In genomic region chr15:63089260-63090043, GRCh38 we compare ENCODE assay signal across 1 cellular context.
TF ChIP-seq lines count a peak whose summit lies in the region.

No MANE protein-coding gene starts in this region.

TF ChIP-seq in SK-N-SH treated with all-trans-retinoic acid at 6 μM for 48 hours, 23 proteins besides CTCF, POLR2A, EP300 and RAD21 (continued from another document):
- TF ChIP-seq, protein P1, sequence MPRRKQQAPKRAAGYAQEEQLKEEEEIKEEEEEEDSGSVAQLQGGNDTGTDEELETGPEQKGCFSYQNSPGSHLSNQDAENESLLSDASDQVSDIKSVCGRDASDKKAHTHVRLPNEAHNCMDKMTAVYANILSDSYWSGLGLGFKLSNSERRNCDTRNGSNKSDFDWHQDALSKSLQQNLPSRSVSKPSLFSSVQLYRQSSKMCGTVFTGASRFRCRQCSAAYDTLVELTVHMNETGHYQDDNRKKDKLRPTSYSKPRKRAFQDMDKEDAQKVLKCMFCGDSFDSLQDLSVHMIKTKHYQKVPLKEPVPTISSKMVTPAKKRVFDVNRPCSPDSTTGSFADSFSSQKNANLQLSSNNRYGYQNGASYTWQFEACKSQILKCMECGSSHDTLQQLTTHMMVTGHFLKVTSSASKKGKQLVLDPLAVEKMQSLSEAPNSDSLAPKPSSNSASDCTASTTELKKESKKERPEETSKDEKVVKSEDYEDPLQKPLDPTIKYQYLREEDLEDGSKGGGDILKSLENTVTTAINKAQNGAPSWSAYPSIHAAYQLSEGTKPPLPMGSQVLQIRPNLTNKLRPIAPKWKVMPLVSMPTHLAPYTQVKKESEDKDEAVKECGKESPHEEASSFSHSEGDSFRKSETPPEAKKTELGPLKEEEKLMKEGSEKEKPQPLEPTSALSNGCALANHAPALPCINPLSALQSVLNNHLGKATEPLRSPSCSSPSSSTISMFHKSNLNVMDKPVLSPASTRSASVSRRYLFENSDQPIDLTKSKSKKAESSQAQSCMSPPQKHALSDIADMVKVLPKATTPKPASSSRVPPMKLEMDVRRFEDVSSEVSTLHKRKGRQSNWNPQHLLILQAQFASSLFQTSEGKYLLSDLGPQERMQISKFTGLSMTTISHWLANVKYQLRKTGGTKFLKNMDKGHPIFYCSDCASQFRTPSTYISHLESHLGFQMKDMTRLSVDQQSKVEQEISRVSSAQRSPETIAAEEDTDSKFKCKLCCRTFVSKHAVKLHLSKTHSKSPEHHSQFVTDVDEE (CRISPR knock-in tag; IDR thresholded peaks at IDR 0.05), result peak; percentile 31; the same call in 1 of the 2 replicates
- TF ChIP-seq TCF4 (CRISPR knock-in tag; IDR thresholded peaks at IDR 0.05; ENCODE audit: borderline replicate concordance) (peak; percentile 52), RARB (CRISPR knock-in tag; IDR thresholded peaks at IDR 0.05) (no peak)
